In the genomic region with DNA sequence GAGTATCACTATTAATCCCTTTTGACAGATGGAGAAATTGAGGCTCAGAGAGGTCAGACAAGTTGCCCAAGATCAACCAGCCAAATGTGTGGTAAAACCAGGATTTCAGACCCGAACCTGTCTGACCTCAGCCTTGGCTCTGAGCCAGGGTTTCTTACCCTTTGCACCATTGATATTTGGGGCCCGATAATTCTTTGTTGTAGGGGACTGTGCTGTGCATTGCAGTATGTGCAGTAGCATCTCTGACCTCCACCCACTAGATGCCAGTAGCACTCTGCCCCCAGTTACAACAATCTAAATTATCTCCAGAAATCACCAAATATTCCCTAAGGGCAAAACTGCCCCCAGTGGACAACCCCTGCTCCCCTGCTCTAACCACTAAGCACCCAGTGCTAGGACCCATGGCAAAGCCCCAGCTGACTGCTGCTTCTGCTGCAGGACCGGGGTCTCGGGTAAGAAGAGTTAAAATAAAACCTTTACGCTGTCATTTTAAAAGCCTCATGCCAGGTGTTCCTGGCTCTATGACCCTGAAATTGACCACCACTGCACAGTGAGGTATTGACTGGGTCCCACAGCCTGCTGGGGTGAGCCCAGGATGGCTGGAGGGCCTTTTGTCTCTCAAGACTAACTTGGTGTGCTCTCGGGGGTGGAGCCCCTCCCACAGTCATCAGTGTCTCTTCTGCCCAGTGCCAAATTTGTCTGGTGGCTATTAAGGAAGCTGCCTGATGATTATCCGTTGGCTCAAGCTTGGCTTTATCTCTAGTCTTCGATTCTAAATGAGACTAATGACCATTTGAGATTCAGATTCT, we compare ENCODE assay signal across 11 cellular contexts. TPM values are rescaled to one million over a fixed set of nuclear protein-coding genes. Genes with fewer than 3 reads are reported as not detected.
DNase-seq lines count a peak whose midpoint lies in the region; ATAC-seq, FAIRE-seq and TF ChIP-seq lines count a peak whose summit lies in the region.
"Had no signal": no experiment of that assay in that cellular context is flagged by ENCODE, and none has a peak within 500 bp of the region (broad histone marks: within the 10 kb centered on the region; RNA-seq: fewer than 3 reads in every experiment).

No MANE protein-coding gene starts in this region.

- WGBS in small intestine, 3 donors, result 24 to 55% (median 43%) methylated on average over 8 of the region's 8 CpGs

- H3K36me3 ChIP-seq in small intestine (ENCODE audit: control insufficient read depth in 2 of 2, insufficient read depth in 2 of 2, low read length in 2 of 2), result no peaks in the 10 kb centered on the region

- peak; percentile 60 for TF ChIP-seq CTCF in chondrocyte (IDR thresholded peaks at IDR 0.05)

- H3K27ac ChIP-seq in small intestine (ENCODE audit: low read depth in 1 of 2, low read length in 1 of 2), result no peak overlapping the region

- no peaks in the 10 kb centered on the region for H3K9me3 ChIP-seq in small intestine (ENCODE audit: control insufficient read depth, low read depth)
- H3K9me3 ChIP-seq: Caco-2 had no signal

- no peaks in the 10 kb centered on the region for H3K4me1 ChIP-seq in small intestine (ENCODE audit: control insufficient read depth in 2 of 2, insufficient read depth in 1 of 2, low read depth in 1 of 2, low read length in 1 of 2)

- H3K4me1 Mint-ChIP-seq in chondrocyte (ENCODE audit: low read depth), result peaks cover 10% of the 10 kb centered on the region

- H3K4me3 ChIP-seq in small intestine (ENCODE audit: low read depth in 1 of 2, low read length in 2 of 2), result no peak overlapping the region

- no peak for FAIRE-seq in small intestine (lab: Jason Lieb, UNC)

- no peaks in the 10 kb centered on the region for H3K36me3 Mint-ChIP-seq in chondrocyte (ENCODE audit: low read depth)

- DNase-seq in stimulated activated CD4-positive, alpha-beta T cell treated with anti-CD3 and anti-CD28 coated beads, Interleukin-15, amount 100 ng/mL, for 24 hours, result peak; percentile 13
- DNase-seq in stimulated activated CD4-positive, alpha-beta T cell treated with anti-CD3 and anti-CD28 coated beads, Interleukin-1b, Interleukin-23, amount 100 ng/mL, for 48 hours, result no peak
- peak; percentile 36 for DNase-seq in NCI-H69 (lab: John Stamatoyannopoulos, UW)
- no peak for DNase-seq in chondrocyte (ENCODE audit: low spot score)
- no peak for DNase-seq in activated effector memory CD4-positive, alpha-beta T cell treated with Interleukin-2 at 50 U/mL for 16 hours
- DNase-seq in small intestine, result no peak
- DNase-seq: Caco-2, glutamatergic neuron, KG1 had no signal

- no peak overlapping the region for H3K4me3 Mint-ChIP-seq in chondrocyte (ENCODE audit: unreplicated experiment)

- H3K9me3 Mint-ChIP-seq in chondrocyte (ENCODE audit: low read depth), result no peaks in the 10 kb centered on the region

- no peak overlapping the region for H3K27ac Mint-ChIP-seq in chondrocyte (ENCODE audit: unreplicated experiment)

- no peaks in the 10 kb centered on the region for H3K27me3 ChIP-seq in small intestine (ENCODE audit: control insufficient read depth in 2 of 2, insufficient read depth in 2 of 2, low read length in 2 of 2)

- ATAC-seq in HG02798 (IDR thresholded peaks at IDR 0.05; ENCODE audit: poor library complexity, unreplicated experiment) (no peak), HG03039 (IDR thresholded peaks at IDR 0.05; ENCODE audit: unreplicated experiment) (no peak)

- H3K27me3 Mint-ChIP-seq in chondrocyte (ENCODE audit: low read depth), result peaks cover 39% of the 10 kb centered on the region

RNA-seq across cellular contexts. Expression of a gene that starts 5.6 kb away (rescaled TPM):
- total RNA-seq in chondrocyte, result 10.7 to 11.3 TPM (median 10.9 TPM) in 3 replicates
- 1 to 10 TPM in 2 of 3 donors, under 1 TPM in 1; 0.67 to 5.4 (median 1.4) TPM for polyA plus RNA-seq in small intestine

Comparison
In these comparisons a context has a peak if more than half of its experiments do, and no peak if none do; other contexts are left out.
1. DNase-seq: peak in stimulated activated CD4-positive, alpha-beta T cell treated with anti-CD3 and anti-CD28 coated beads, Interleukin-15, amount 100 ng/mL, for 24 hours (single experiment) and NCI-H69 (single experiment); none in stimulated activated CD4-positive, alpha-beta T cell treated with anti-CD3 and anti-CD28 coated beads, Interleukin-1b, Interleukin-23, amount 100 ng/mL, for 48 hours (single experiment), chondrocyte (single experiment), activated effector memory CD4-positive, alpha-beta T cell treated with Interleukin-2 at 50 U/mL for 16 hours (single experiment) and small intestine (single experiment).